Comparison of ENCODE assay signal across 20 cellular contexts in genomic region chr17:17231621-17232302, GRCh38. TPM values are rescaled to one million over a fixed set of nuclear protein-coding genes. Genes with fewer than 3 reads are reported as not detected.
DNase-seq lines count a peak whose midpoint lies in the region; ATAC-seq and TF ChIP-seq lines count a peak whose summit lies in the region.
"Had no signal": no experiment of that assay in that cellular context is flagged by ENCODE, and none has a peak within 500 bp of the region (broad histone marks: within the 10 kb centered on the region; RNA-seq: fewer than 3 reads in every experiment).

No MANE protein-coding gene starts in this region.

- H3K9me3 ChIP-seq in sigmoid colon, result no peaks in the 10 kb centered on the region
- H3K9me3 ChIP-seq: vagina had no signal

- TF ChIP-seq CTCF in sigmoid colon (IDR thresholded peaks at IDR 0.05), result no peak

- peak; percentile 60 for ATAC-seq in left colon
- ATAC-seq: SK-N-SH treated with all-trans-retinoic acid at 6 μM for 48 hours had no signal

- no peak for TF ChIP-seq EP300 in sigmoid colon (IDR thresholded peaks at IDR 0.05)

- H3K4me3 ChIP-seq in H7 (ENCODE audit: insufficient read depth, low read depth, low read length) (no peak overlapping the region), sigmoid colon (no peak overlapping the region)
- H3K4me3 ChIP-seq: lung, vagina had no signal

- H3K36me3 ChIP-seq in H7 (replicated peaks; ENCODE audit: control insufficient read depth, insufficient read depth, low read length) (peaks cover 23% of the 10 kb centered on the region), sigmoid colon (peaks cover 12 to 60% (median 47%) of the 10 kb centered on the region in 4 donors)

- no peak for TF ChIP-seq POLR2A in sigmoid colon (IDR thresholded peaks at IDR 0.05)

- peaks cover 0 to 28% (median 24%) of the 10 kb centered on the region in 4 donors for H3K4me1 ChIP-seq in sigmoid colon

- H3K27me3 ChIP-seq in H7 (ENCODE audit: control insufficient read depth, insufficient read depth, low read length) (no peaks in the 10 kb centered on the region), sigmoid colon (no peaks in the 10 kb centered on the region)
- H3K27me3 ChIP-seq: dorsolateral prefrontal cortex, vagina had no signal

- intact Hi-C loops in left colon (cut with DNase I, micrococcal nuclease) (no loop called here), sigmoid colon (cut with DNase I) (no loop called here)

- DNase-seq in H7 (peak; percentile 23), NCI-H1694 treated with DMSO at 0.1 percent for 48 hours (lab: John Stamatoyannopoulos, UW) (peak; percentile 17), left colon (peak in 1 of 2 donors; percentile 19), sigmoid colon (peak; percentile 40), GM03348 (ENCODE audit: low spot score) (no peak), OCI-M2 (lab: John Stamatoyannopoulos, UW; ENCODE audit: unreplicated experiment) (no peak), NCI-H510A treated with DMSO at 0.1 percent for 48 hours (lab: John Stamatoyannopoulos, UW) (no peak)
- DNase-seq: activated CD4-positive, alpha-beta T cell treated with anti-CD3 and anti-CD28 coated beads, Interleukin-2, amount 10 ng/mL, durations not matched to agents 24 days and 14 days; activated effector memory CD4-positive, alpha-beta T cell treated with Interleukin-2 at 50 U/mL for 16 hours; CD4-positive, alpha-beta T cell; IMR-90; NCI-H1105; NCI-H524 had no signal

- WGBS in sigmoid colon, 2 donors, result 71 to 85% methylated on average over 16 of the region's 16 CpGs

- H3K27ac ChIP-seq in sigmoid colon, result no peak overlapping the region
- H3K27ac ChIP-seq: HL-60, RWPE1, vagina, VCaP had no signal

RNA-seq across cellular contexts. Expression of gene FLCN, which starts 5.2 kb away (rescaled TPM):
- 36.4 and 42.9 TPM in 2 replicates for total RNA-seq in H7 (2014; rRNA removed; shearing (Covaris generic))
- total RNA-seq in left colon, result 10 to 100 TPM; 46.9 to 50.1 TPM
- total RNA-seq in sigmoid colon, result 100 to 1,000 TPM in 2 of 4 donors, 10 to 100 TPM in 2; 41.5 to 122 (median 78.7) TPM
- polyA plus RNA-seq in sigmoid colon, result 10 to 100 TPM; 10.8 to 28.6 (median 13.4) TPM

RNA-seq across cellular contexts. Expression of gene PLD6, which starts 25.6 kb away (rescaled TPM):
- 0.17 TPM in 1 of 2 replicates, not detected in the other for total RNA-seq in H7 (2014; rRNA removed; shearing (Covaris generic))
- total RNA-seq in left colon (1 to 10 TPM in 1 of 2 donors, under 1 TPM in 1; 0.98 to 1.3 TPM), sigmoid colon (10 to 100 TPM in 2 of 4 donors, 1 to 10 TPM in 2; 7.7 to 15.3 (median 10.2) TPM)
- 1 to 10 TPM in 2 of 3 donors, not detected in 1; 1.2 to 2.8 TPM for polyA plus RNA-seq in sigmoid colon

RNA-seq across cellular contexts. Expression of gene COPS3, which starts 49.3 kb away (rescaled TPM):
- total RNA-seq in H7 (2014; rRNA removed; shearing (Covaris generic)), result 106 and 125 TPM in 2 replicates
- total RNA-seq in left colon (10 to 100 TPM; 33.8 to 40.7 TPM), sigmoid colon (100 to 1,000 TPM in 1 of 4 donors, 10 to 100 TPM in 3; 56.8 to 105 (median 72.7) TPM)
- 10 to 100 TPM; 44.6 to 50.5 (median 48.3) TPM for polyA plus RNA-seq in sigmoid colon

Comparison
In these comparisons a context has a peak if more than half of its experiments do, and no peak if none do; other contexts are left out.
1. DNase-seq: peak in H7 (single experiment), NCI-H1694 treated with DMSO at 0.1 percent for 48 hours (single experiment) and sigmoid colon (single experiment); none in GM03348 (single experiment), OCI-M2 (single experiment) and NCI-H510A treated with DMSO at 0.1 percent for 48 hours (single experiment).